In genomic region chr22:17101475-17102296, GRCh38 we compare ENCODE assay signal across 19 cellular contexts. TPM values are rescaled to one million over a fixed set of nuclear protein-coding genes. Genes with fewer than 3 reads are reported as not detected.
DNase-seq lines count a peak whose midpoint lies in the region; ATAC-seq and TF ChIP-seq lines count a peak whose summit lies in the region.
"Had no signal": no experiment of that assay in that cellular context is flagged by ENCODE, and none has a peak within 500 bp of the region (broad histone marks: within the 10 kb centered on the region; RNA-seq: fewer than 3 reads in every experiment).

No MANE protein-coding gene starts in this region.

- H3K36me3 Mint-ChIP-seq in activated T-helper 1 cell treated with anti-CD3 and anti-CD28 coated beads, Interleukin-12 subunit alpha, Interleukin-12 subunit beta, Interleukin-2, Interleukin-4 antibody, amounts not matched to agents 30 ng/mL and 10 ng/mL and 1 ng/mL, durations not matched to agents 14 hours and 24 hours and 36 hours (ENCODE audit: low read depth): peaks cover 77% of the 10 kb centered on the region
- peaks cover 14 to 87% (median 23%) of the 10 kb centered on the region in 3 donors for H3K36me3 Mint-ChIP-seq in naive thymus-derived CD8-positive, alpha-beta T cell

- H3K27ac Mint-ChIP-seq in activated T-helper 1 cell treated with anti-CD3 and anti-CD28 coated beads, Interleukin-12 subunit alpha, Interleukin-12 subunit beta, Interleukin-2, Interleukin-4 antibody, amounts not matched to agents 30 ng/mL and 10 ng/mL and 1 ng/mL, durations not matched to agents 14 hours and 24 hours and 36 hours: peak overlapping the region; percentile 26
- H3K27ac Mint-ChIP-seq in naive thymus-derived CD8-positive, alpha-beta T cell: peak overlapping the region; percentile 78 to 95 (median 88)
- H3K27ac Mint-ChIP-seq: type B pancreatic cell had no signal

- intact Hi-C loops in activated T-helper 1 cell treated with anti-CD3 and anti-CD28 coated beads, Interleukin-12 subunit alpha, Interleukin-12 subunit beta, Interleukin-2, Interleukin-4 antibody, amounts not matched to agents 30 ng/mL and 10 ng/mL and 1 ng/mL, durations not matched to agents 14 hours and 24 hours and 36 hours (cut with micrococcal nuclease): no loop called here

- peak; percentile 42 for DNase-seq in NK-92 treated with Interleukin-12 subunit alpha and Interleukin-12 subunit beta, amount 100 ng/mL, for 24 hours (lab: John Stamatoyannopoulos, UW)
- DNase-seq in NK-92 (lab: John Stamatoyannopoulos, UW; ENCODE audit: unreplicated experiment): no peak
- DNase-seq in GM13976 (ENCODE audit: low spot score): peak; percentile 14
- DNase-seq in activated T-helper 1 cell treated with anti-CD3 and anti-CD28 coated beads, Interleukin-12 subunit alpha, Interleukin-12 subunit beta, Interleukin-2, Interleukin-4 antibody, amounts not matched to agents 30 ng/mL and 10 ng/mL and 1 ng/mL, durations not matched to agents 14 hours and 24 hours and 36 hours (ENCODE audit: low spot score): no peak
- DNase-seq in naive thymus-derived CD8-positive, alpha-beta T cell: peak in 1 of 10 donors; percentile 42
- no peak for DNase-seq in kidney tubule cell (ENCODE audit: low spot score)
- DNase-seq in DMS114 treated with DMSO at 0.1 percent for 48 hours (lab: John Stamatoyannopoulos, UW; ENCODE audit: unreplicated experiment): no peak
- DNase-seq in midbrain (lab: John Stamatoyannopoulos, UW): no peak
- DNase-seq: activated CD4-positive, alpha-beta T cell treated with anti-CD3 and anti-CD28 coated beads, Interleukin-2, amount 50 U/mL, for 1 hour; cerebellar nuclear complex; EL; foreskin keratinocyte; GOT3; mucosa of descending colon; NCI-H2081 treated with DMSO at 0.1 percent for 48 hours; NCI-H510A treated with DMSO at 0.1 percent for 48 hours; retina; T-helper 2 cell had no signal

- peaks cover 89% of the 10 kb centered on the region for H3K4me1 Mint-ChIP-seq in activated T-helper 1 cell treated with anti-CD3 and anti-CD28 coated beads, Interleukin-12 subunit alpha, Interleukin-12 subunit beta, Interleukin-2, Interleukin-4 antibody, amounts not matched to agents 30 ng/mL and 10 ng/mL and 1 ng/mL, durations not matched to agents 14 hours and 24 hours and 36 hours (ENCODE audit: low read depth)
- H3K4me1 Mint-ChIP-seq in naive thymus-derived CD8-positive, alpha-beta T cell: peaks cover 41 to 89% (median 83%) of the 10 kb centered on the region in 4 donors

- ATAC-seq in naive thymus-derived CD8-positive, alpha-beta T cell: no peak
- ATAC-seq: foreskin keratinocyte, mucosa of descending colon had no signal

- in situ Hi-C loops in GM13976 (cut with MboI; ENCODE audit: low sequenced_read_pairs, unreplicated experiment): no loop called here

- H3K9me3 Mint-ChIP-seq in activated T-helper 1 cell treated with anti-CD3 and anti-CD28 coated beads, Interleukin-12 subunit alpha, Interleukin-12 subunit beta, Interleukin-2, Interleukin-4 antibody, amounts not matched to agents 30 ng/mL and 10 ng/mL and 1 ng/mL, durations not matched to agents 14 hours and 24 hours and 36 hours: no peaks in the 10 kb centered on the region
- no peaks in the 10 kb centered on the region for H3K9me3 Mint-ChIP-seq in naive thymus-derived CD8-positive, alpha-beta T cell
- H3K9me3 Mint-ChIP-seq: type B pancreatic cell had no signal

- TF ChIP-seq CTCF in GM13976 (IDR thresholded peaks at IDR 0.05; ENCODE audit: borderline replicate concordance, control extremely low read depth, extremely low read depth, insufficient read depth, missing control alignments): no peak

- H3K4me3 Mint-ChIP-seq in activated T-helper 1 cell treated with anti-CD3 and anti-CD28 coated beads, Interleukin-12 subunit alpha, Interleukin-12 subunit beta, Interleukin-2, Interleukin-4 antibody, amounts not matched to agents 30 ng/mL and 10 ng/mL and 1 ng/mL, durations not matched to agents 14 hours and 24 hours and 36 hours: no peak overlapping the region
- peak overlapping the region in 7 of 10 donors; percentile 27 to 83 (median 31) for H3K4me3 Mint-ChIP-seq in naive thymus-derived CD8-positive, alpha-beta T cell
- H3K4me3 Mint-ChIP-seq: type B pancreatic cell had no signal

- no peaks in the 10 kb centered on the region for H3K27me3 Mint-ChIP-seq in activated T-helper 1 cell treated with anti-CD3 and anti-CD28 coated beads, Interleukin-12 subunit alpha, Interleukin-12 subunit beta, Interleukin-2, Interleukin-4 antibody, amounts not matched to agents 30 ng/mL and 10 ng/mL and 1 ng/mL, durations not matched to agents 14 hours and 24 hours and 36 hours (ENCODE audit: insufficient read depth)
- H3K27me3 Mint-ChIP-seq in naive thymus-derived CD8-positive, alpha-beta T cell: no peaks in the 10 kb centered on the region
- H3K27me3 Mint-ChIP-seq: type B pancreatic cell had no signal

- POLR2A ChIA-PET in naive thymus-derived CD8-positive, alpha-beta T cell (lab: Charles Lee): interaction anchor here (0.6 to 3.2 kb wide), 6 partner anchors 9 to 20 kb away, joined by 3 to 16 read pairs (median 4); no protein-coding TSS in a partner anchor

RNA-seq across cellular contexts. Expression of gene IL17RA, which starts 16.9 kb away (rescaled TPM):
- total RNA-seq in activated T-helper 1 cell treated with anti-CD3 and anti-CD28 coated beads, Interleukin-12 subunit alpha, Interleukin-12 subunit beta, Interleukin-2, Interleukin-4 antibody, amounts not matched to agents 30 ng/mL and 10 ng/mL and 1 ng/mL, durations not matched to agents 14 hours and 24 hours and 36 hours: 23.2 and 23.6 TPM in 2 replicates
- 10 to 100 TPM; 69.9 to 78.6 TPM for total RNA-seq in naive thymus-derived CD8-positive, alpha-beta T cell
- 10 to 100 TPM; 26.2 to 57.7 (median 48.8) TPM for polyA plus RNA-seq in naive thymus-derived CD8-positive, alpha-beta T cell

RNA-seq across cellular contexts. Expression of gene TMEM121B, which starts 19.5 kb away (rescaled TPM):
- 0.20 and 0.23 TPM in 2 replicates for total RNA-seq in activated T-helper 1 cell treated with anti-CD3 and anti-CD28 coated beads, Interleukin-12 subunit alpha, Interleukin-12 subunit beta, Interleukin-2, Interleukin-4 antibody, amounts not matched to agents 30 ng/mL and 10 ng/mL and 1 ng/mL, durations not matched to agents 14 hours and 24 hours and 36 hours
- total RNA-seq in naive thymus-derived CD8-positive, alpha-beta T cell: under 1 TPM; 0.08 to 0.11 TPM
- not detected for polyA plus RNA-seq in naive thymus-derived CD8-positive, alpha-beta T cell

RNA-seq across cellular contexts. Expression of gene HDHD5, which starts 57.4 kb away (rescaled TPM):
- total RNA-seq in activated T-helper 1 cell treated with anti-CD3 and anti-CD28 coated beads, Interleukin-12 subunit alpha, Interleukin-12 subunit beta, Interleukin-2, Interleukin-4 antibody, amounts not matched to agents 30 ng/mL and 10 ng/mL and 1 ng/mL, durations not matched to agents 14 hours and 24 hours and 36 hours: 39.1 and 42.1 TPM in 2 replicates
- total RNA-seq in naive thymus-derived CD8-positive, alpha-beta T cell: 10 to 100 TPM; 29.3 to 33.6 TPM
- polyA plus RNA-seq in naive thymus-derived CD8-positive, alpha-beta T cell: 10 to 100 TPM; 48.5 to 72.7 (median 59.8) TPM

Comparison
In these comparisons a context has a peak if more than half of its experiments do, and no peak if none do; other contexts are left out.
1. DNase-seq: peak in NK-92 treated with Interleukin-12 subunit alpha and Interleukin-12 subunit beta, amount 100 ng/mL, for 24 hours (single experiment) and GM13976 (single experiment); none in NK-92 (single experiment), activated T-helper 1 cell treated with anti-CD3 and anti-CD28 coated beads, Interleukin-12 subunit alpha, Interleukin-12 subunit beta, Interleukin-2, Interleukin-4 antibody, amounts not matched to agents 30 ng/mL and 10 ng/mL and 1 ng/mL, durations not matched to agents 14 hours and 24 hours and 36 hours (single experiment), kidney tubule cell (single experiment), DMS114 treated with DMSO at 0.1 percent for 48 hours (single experiment) and midbrain (single experiment).